8 cellular contexts compared by ENCODE assay signal in the genomic region with DNA sequence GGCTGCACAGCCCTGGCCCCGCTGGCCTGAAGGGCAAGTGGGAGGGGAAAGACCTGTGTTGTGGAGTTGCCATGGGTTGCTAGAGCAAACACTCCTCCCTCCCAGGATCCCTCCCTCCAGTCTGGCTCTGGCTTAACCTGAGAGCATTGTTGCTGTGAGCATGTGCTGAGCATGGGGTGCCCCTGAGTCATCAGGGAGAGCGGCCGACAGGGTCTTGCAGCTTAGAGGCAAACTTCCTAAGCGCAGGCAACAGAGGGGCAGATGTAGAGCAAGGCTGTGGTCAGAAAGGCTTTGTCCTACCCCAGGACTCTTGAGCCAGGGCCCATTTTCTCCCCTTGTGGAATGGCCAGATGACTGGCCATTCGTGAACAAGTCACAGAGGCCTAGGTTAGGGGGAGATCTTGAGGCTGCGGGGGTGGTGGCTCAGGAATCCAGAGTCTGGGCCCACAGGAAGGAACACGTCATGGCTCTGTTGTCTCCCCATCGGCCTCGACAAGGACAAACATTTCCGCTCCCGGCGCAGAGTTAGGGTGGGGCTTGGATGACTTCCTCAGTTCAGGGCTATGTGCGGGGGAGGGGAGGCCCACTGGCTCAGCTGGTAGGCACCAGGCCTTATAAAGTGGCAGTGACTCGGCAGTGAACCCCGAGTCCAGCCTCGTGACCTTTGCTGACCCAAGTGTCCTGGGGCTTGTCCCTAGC. TPM values are rescaled to one million over a fixed set of nuclear protein-coding genes. Genes with fewer than 3 reads are reported as not detected.
A peak's percentile ranks its signal among the peaks of the same experiment; 100 is the strongest.
DNase-seq lines count a peak whose midpoint lies in the region; ATAC-seq and TF ChIP-seq lines count a peak whose summit lies in the region.

No MANE protein-coding gene starts in this region.

- no peak overlapping the region for H3K4me3 ChIP-seq in effector memory CD4-positive, alpha-beta T cell (ENCODE audit: insufficient read depth, low read depth, low read length, poor library complexity, severe bottlenecking)
- H3K4me3 ChIP-seq in lower lobe of right lung, result peak overlapping the region; percentile 47

- peaks cover 42% of the 10 kb centered on the region for H3K36me3 ChIP-seq in effector memory CD4-positive, alpha-beta T cell (ENCODE audit: control insufficient read depth, insufficient read depth, low read length)
- H3K36me3 ChIP-seq in lower lobe of right lung, result peaks cover 45% of the 10 kb centered on the region

- peak; percentile 100 for DNase-seq in EH (ENCODE audit: low read depth)
- peak; percentile 34 for DNase-seq in NCI-H82 treated with DMSO at 0.1 percent for 48 hours (lab: John Stamatoyannopoulos, UW; ENCODE audit: unreplicated experiment)
- peak; percentile 74 to 83 for DNase-seq in activated CD8-positive, alpha-beta memory T cell treated with anti-CD3 and anti-CD28 coated beads for 4 hours (ENCODE audit: low read depth in 2 of 2)
- peak; percentile 87 to 93 (median 90) for DNase-seq in effector memory CD4-positive, alpha-beta T cell
- DNase-seq in lower lobe of right lung, result peak; percentile 99
- peak; percentile 78 to 92 (median 80) for DNase-seq in stimulated activated CD4-positive, alpha-beta T cell treated with anti-CD3 and anti-CD28 coated beads, TNF-alpha, amount 100 ng/mL, for 24 hours (ENCODE audit: low read depth in 3 of 3)
- DNase-seq in NCI-H2107 treated with DMSO at 0.1 percent for 48 hours (lab: John Stamatoyannopoulos, UW; ENCODE audit: unreplicated experiment), result no peak

- peak overlapping the region; percentile 98 for H3K27ac ChIP-seq in effector memory CD4-positive, alpha-beta T cell (ENCODE audit: insufficient read depth, low read length, poor library complexity, severe bottlenecking)
- peak overlapping the region; percentile 100 for H3K27ac ChIP-seq in lower lobe of right lung

- H3K4me1 ChIP-seq in effector memory CD4-positive, alpha-beta T cell (ENCODE audit: control insufficient read depth, insufficient read depth, low read length, poor library complexity, severe bottlenecking), result peaks cover 82% of the 10 kb centered on the region
- peaks cover 97% of the 10 kb centered on the region for H3K4me1 ChIP-seq in lower lobe of right lung

- H3K9me3 ChIP-seq in effector memory CD4-positive, alpha-beta T cell (ENCODE audit: control insufficient read depth, low read length), result no peaks in the 10 kb centered on the region
- H3K9me3 ChIP-seq in lower lobe of right lung, result no peaks in the 10 kb centered on the region

- no peak for TF ChIP-seq CTCF in lower lobe of right lung (IDR thresholded peaks at IDR 0.05)

- ATAC-seq in HG02610 (IDR thresholded peaks at IDR 0.05; ENCODE audit: unreplicated experiment) (peak; percentile 35), lower lobe of right lung (peak; percentile 88)

- intact Hi-C loops in lower lobe of right lung (cut with DNase I), result no loop called here

- H3K27me3 ChIP-seq in effector memory CD4-positive, alpha-beta T cell (replicated peaks; ENCODE audit: control insufficient read depth, insufficient read depth, low read length, poor library complexity, severe bottlenecking), result no peaks in the 10 kb centered on the region
- H3K27me3 ChIP-seq in lower lobe of right lung (ENCODE audit: low read depth), result no peaks in the 10 kb centered on the region

RNA-seq across cellular contexts. Expression of gene DYNLT4, which starts 0.4 kb away (rescaled TPM):
- 5.2 TPM for total RNA-seq in lower lobe of right lung

RNA-seq across cellular contexts. Expression of gene BTBD19, which starts 0.8 kb away (rescaled TPM):
- total RNA-seq in lower lobe of right lung, result 8.7 TPM

RNA-seq across cellular contexts. Expression of gene PLK3, which starts 7.3 kb away (rescaled TPM):
- 27.7 TPM for total RNA-seq in lower lobe of right lung

RNA-seq across cellular contexts. Expression of gene BEST4, which starts 19.5 kb away (rescaled TPM):
- total RNA-seq in lower lobe of right lung, result 1.7 TPM

RNA-seq across cellular contexts. Expression of gene RPS8, which starts 32.2 kb away (rescaled TPM):
- total RNA-seq in lower lobe of right lung, result 1,341 TPM
